ENCODE assay signal across 20 cellular contexts in the genomic region with DNA sequence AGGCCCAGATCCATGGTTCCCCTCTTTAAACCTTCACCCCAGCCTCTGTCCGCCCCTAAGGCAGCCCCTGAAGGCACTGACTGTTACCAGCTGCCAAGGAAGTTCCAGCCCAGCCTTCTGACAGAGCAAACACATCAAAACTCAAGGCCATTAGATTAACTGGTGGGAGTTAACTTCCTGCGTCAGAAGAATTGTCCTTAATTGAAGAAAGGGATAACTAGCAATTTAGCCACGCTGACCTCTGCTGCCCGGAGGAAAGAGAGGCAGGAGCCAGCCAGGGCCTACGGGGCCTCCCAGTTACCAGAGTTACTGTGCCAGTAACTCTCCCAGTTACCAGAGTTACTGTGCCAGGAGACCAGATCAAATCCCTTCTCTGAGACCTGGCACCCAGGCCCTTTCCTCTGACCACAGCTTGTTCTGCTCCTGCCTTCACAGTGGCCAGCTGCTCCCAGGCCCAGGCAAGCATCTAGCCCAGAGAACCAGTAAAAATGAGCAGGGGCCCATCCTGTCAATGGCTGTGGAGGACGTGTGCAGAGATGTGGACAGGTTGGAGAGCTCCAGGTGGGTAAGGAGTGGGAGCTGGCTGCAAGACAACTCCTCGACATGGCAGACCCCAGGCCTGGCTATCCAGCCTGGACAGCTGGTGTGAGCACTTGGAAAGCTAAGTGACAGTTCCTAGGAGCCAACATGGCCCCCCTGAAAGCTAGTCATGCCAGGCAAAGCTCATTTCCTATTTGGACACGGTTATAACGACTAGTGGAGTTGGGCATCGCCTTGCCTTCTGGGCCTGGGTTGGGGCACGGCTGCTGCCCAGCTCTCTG. TPM values are rescaled to one million over a fixed set of nuclear protein-coding genes. Genes with fewer than 3 reads are reported as not detected.
DNase-seq lines count a peak whose midpoint lies in the region; TF ChIP-seq lines count a peak whose summit lies in the region.
"Had no signal": no experiment of that assay in that cellular context is flagged by ENCODE, and none has a peak within 500 bp of the region (broad histone marks: within the 10 kb centered on the region; RNA-seq: fewer than 3 reads in every experiment).

No MANE protein-coding gene starts in this region.

- intact Hi-C loops in CD14-positive monocyte (cut with micrococcal nuclease), result no loop called here
- intact Hi-C loops in ovary (cut with DNase I), result loop anchor here in 2 of 4 donors (5.0 kb wide), 1 partner anchor 87 kb away; no protein-coding TSS in a partner anchor

- H3K79me2 ChIP-seq in trophoblast cell (ENCODE audit: control insufficient read depth, insufficient read depth, low read length, poor library complexity), result no peaks in the 10 kb centered on the region

- no peak overlapping the region for H4K12ac ChIP-seq in trophoblast cell (ENCODE audit: low read depth, low read length)

- TF ChIP-seq POLR2A in ovary (IDR thresholded peaks at IDR 0.05), result peak; percentile 30

- no peak overlapping the region for H3K14ac ChIP-seq in trophoblast cell (ENCODE audit: low read length)

- no peak for TF ChIP-seq CTCF in CD14-positive monocyte (IDR thresholded peaks at IDR 0.05)
- TF ChIP-seq CTCF in epithelial cell of proximal tubule (conservative IDR thresholded peaks at IDR 0.05; ENCODE audit: low read depth, low read length), result peak; percentile 41
- no peak for TF ChIP-seq CTCF in ovary (IDR thresholded peaks at IDR 0.05)

- no peaks in the 10 kb centered on the region for H3K9me3 ChIP-seq in ovary
- H3K9me3 ChIP-seq in trophoblast cell (ENCODE audit: insufficient read depth, low read depth, low read length), result peaks cover 6% of the 10 kb centered on the region
- H3K9me3 ChIP-seq: Caco-2, mucosa of descending colon, neutrophil had no signal

- H2BK120ac ChIP-seq in trophoblast cell (ENCODE audit: insufficient read depth, low read length, poor library complexity), result no peak overlapping the region

- peaks cover 55 to 64% (median 58%) of the 10 kb centered on the region in 3 donors for H3K27me3 Mint-ChIP-seq in CD14-positive monocyte (ENCODE audit: low read depth in 3 of 3)

- H2AK5ac ChIP-seq in trophoblast cell (ENCODE audit: low read length), result no peak overlapping the region

- no peak overlapping the region for H2BK5ac ChIP-seq in trophoblast cell (ENCODE audit: low read depth, low read length, poor library complexity)

- H3K4me1 ChIP-seq in ovary (ENCODE audit: insufficient read depth) (peaks cover 27% of the 10 kb centered on the region), trophoblast cell (ENCODE audit: control insufficient read depth in 1 of 2, insufficient read depth in 2 of 2, low read length in 2 of 2) (peaks cover 4 to 16% of the 10 kb centered on the region in 2 experiments)
- H3K4me1 ChIP-seq: Caco-2 had no signal

- no peak overlapping the region for H4K8ac ChIP-seq in trophoblast cell (ENCODE audit: low read depth, low read length)

- peak overlapping the region in 1 of 7 donors; percentile 48 for H3K27ac Mint-ChIP-seq in CD14-positive monocyte
- H3K27ac Mint-ChIP-seq: activated CD8-positive, alpha-beta memory T cell treated with anti-CD3 and anti-CD28 coated beads, Interleukin-2, amount 10 ng/mL, durations not matched to agents 7 days and 5 days; activated naive CD8-positive, alpha-beta T cell treated with anti-CD3 and anti-CD28 coated beads, Interleukin-2, amount 50 U/mL, for 24 hours; activated T-helper 17 cell treated with anti-CD3 and anti-CD28 coated beads, Interleukin-2, amount 50 U/mL, for 72 hours had no signal

- H2BK12ac ChIP-seq in trophoblast cell (ENCODE audit: low read length), result no peak overlapping the region

- H3K4me1 Mint-ChIP-seq in CD14-positive monocyte, result peaks cover 10% of the 10 kb centered on the region
- H3K4me1 Mint-ChIP-seq: activated T-helper 17 cell treated with anti-CD3 and anti-CD28 coated beads, Interleukin-2, amount 50 U/mL, for 72 hours had no signal

- in situ Hi-C loops in KBM-7 (cut with MboI; ENCODE audit: low pct_unique_long_range_greater_than_20kb, low sequenced_read_pairs), result no loop called here

- DNase-seq in CD14-positive monocyte (ENCODE audit: low spot score) (peak; percentile 24), NCI-H226 (peak; percentile 9), epithelial cell of proximal tubule (ENCODE audit: low read depth) (no peak), ovary (peak; percentile 78 to 84 (median 80)), NCI-H510A treated with DMSO at 0.1 percent for 48 hours (lab: John Stamatoyannopoulos, UW) (no peak), trophoblast cell (no peak), KBM-7 (no peak)
- DNase-seq in stimulated activated CD4-positive, alpha-beta T cell treated with anti-CD3 and anti-CD28 coated beads, Interleukin-1b, Interleukin-23, amount 100 ng/mL, for 48 hours, result no peak
- DNase-seq: activated CD8-positive, alpha-beta memory T cell treated with anti-CD3 and anti-CD28 coated beads, Interleukin-2, amount 10 ng/mL, durations not matched to agents 7 days and 5 days; activated naive CD8-positive, alpha-beta T cell treated with anti-CD3 and anti-CD28 coated beads, Interleukin-2, amount 50 U/mL, for 24 hours; AML-193; Caco-2; left colon; NCI-H1694 treated with DMSO at 0.1 percent for 48 hours; NK-92 treated with Interleukin-12 subunit alpha and Interleukin-12 subunit beta, amount 100 ng/mL, for 24 hours; stimulated activated CD4-positive, alpha-beta T cell treated with anti-CD3 and anti-CD28 coated beads, Interleukin-15, amount 100 ng/mL, for 24 hours; T1000 had no signal

- no peak overlapping the region for H3K4ac ChIP-seq in trophoblast cell (ENCODE audit: low read depth, low read length)

- H3K27me3 ChIP-seq in ovary (no peaks in the 10 kb centered on the region), trophoblast cell (ENCODE audit: insufficient read depth, low read length) (peaks cover 27% of the 10 kb centered on the region)

- H3K23ac ChIP-seq in trophoblast cell (ENCODE audit: low read length), result no peak overlapping the region

- H3K9me3 Mint-ChIP-seq in CD14-positive monocyte, result peaks cover 5 to 27% (median 7%) of the 10 kb centered on the region in 7 donors
- H3K9me3 Mint-ChIP-seq: activated naive CD8-positive, alpha-beta T cell treated with anti-CD3 and anti-CD28 coated beads, Interleukin-2, amount 50 U/mL, for 24 hours; activated T-helper 17 cell treated with anti-CD3 and anti-CD28 coated beads, Interleukin-2, amount 50 U/mL, for 72 hours had no signal

- no peak overlapping the region for H3K4me3 ChIP-seq in epithelial cell of proximal tubule (ENCODE audit: low read depth, low read length)
- H3K4me3 ChIP-seq in ovary, result no peak overlapping the region
- no peak overlapping the region for H3K4me3 ChIP-seq in trophoblast cell (ENCODE audit: low read depth, low read length)
- H3K4me3 ChIP-seq: mucosa of descending colon had no signal

- TF ChIP-seq EP300 in ovary (IDR thresholded peaks at IDR 0.05), result no peak

- H4K91ac ChIP-seq in trophoblast cell (ENCODE audit: low read depth, low read length), result no peak overlapping the region

- no peak overlapping the region for H2AFZ ChIP-seq in trophoblast cell (ENCODE audit: insufficient read depth, low read length, poor library complexity)

- H3K4me2 ChIP-seq in trophoblast cell (ENCODE audit: low read length), result no peak overlapping the region

- H3K27ac ChIP-seq in ovary, result peak overlapping the region; percentile 38 to 87
- H3K27ac ChIP-seq in trophoblast cell (ENCODE audit: low read depth, low read length), result no peak overlapping the region
- H3K27ac ChIP-seq: neutrophil had no signal

- peaks cover 0 to 7% of the 10 kb centered on the region in 2 donors for H3K36me3 Mint-ChIP-seq in CD14-positive monocyte
- H3K36me3 Mint-ChIP-seq: activated CD8-positive, alpha-beta memory T cell treated with anti-CD3 and anti-CD28 coated beads, Interleukin-2, amount 10 ng/mL, durations not matched to agents 7 days and 5 days had no signal

- H3K18ac ChIP-seq in trophoblast cell (ENCODE audit: low read length), result no peak overlapping the region

- no peak overlapping the region for H3K4me3 Mint-ChIP-seq in CD14-positive monocyte
- H3K4me3 Mint-ChIP-seq: activated CD8-positive, alpha-beta memory T cell treated with anti-CD3 and anti-CD28 coated beads, Interleukin-2, amount 10 ng/mL, durations not matched to agents 7 days and 5 days; activated naive CD8-positive, alpha-beta T cell treated with anti-CD3 and anti-CD28 coated beads, Interleukin-2, amount 50 U/mL, for 24 hours; activated T-helper 17 cell treated with anti-CD3 and anti-CD28 coated beads, Interleukin-2, amount 50 U/mL, for 72 hours had no signal

- no peaks in the 10 kb centered on the region for H3K79me1 ChIP-seq in trophoblast cell (ENCODE audit: low read length)

- 21 to 34% (median 32%) methylated on average over 11 of the region's 11 CpGs for WGBS in ovary, 3 donors
- no CpG with 5 or more reads among the region's 11 CpGs for WGBS in trophoblast cell (ENCODE audit: extremely low coverage, insufficient coverage, insufficient read length)

- H3K36me3 ChIP-seq in ovary (no peaks in the 10 kb centered on the region), trophoblast cell (ENCODE audit: control insufficient read depth in 1 of 2, insufficient read depth in 2 of 2, low read length in 2 of 2) (no peaks in the 10 kb centered on the region)
- H3K36me3 ChIP-seq: neutrophil had no signal

- no peak overlapping the region for H3K9ac ChIP-seq in trophoblast cell (ENCODE audit: low read length)

RNA-seq across cellular contexts. Expression of a gene that starts 2.8 kb away (rescaled TPM):
- polyA plus RNA-seq in CD14-positive monocyte, result not detected
- 0.65 and 1.3 TPM in 2 replicates for total RNA-seq in epithelial cell of proximal tubule
- 10 to 100 TPM; 10.0 to 68.7 (median 30.3) TPM for total RNA-seq in ovary
- polyA plus RNA-seq in ovary, result 10 to 100 TPM; 10.3 to 12.8 TPM
- 0.58 and 0.64 TPM in 2 replicates for polyA plus RNA-seq in trophoblast cell (2013)

Comparison
In these comparisons a context has a peak if more than half of its experiments do, and no peak if none do; other contexts are left out.
1. DNase-seq: peak in CD14-positive monocyte (single experiment), NCI-H226 (single experiment) and ovary (5 of 5); none in epithelial cell of proximal tubule (single experiment), NCI-H510A treated with DMSO at 0.1 percent for 48 hours (single experiment), trophoblast cell (0 of 2), KBM-7 (single experiment) and stimulated activated CD4-positive, alpha-beta T cell treated with anti-CD3 and anti-CD28 coated beads, Interleukin-1b, Interleukin-23, amount 100 ng/mL, for 48 hours (single experiment).